ENCODE assay signal across 17 cellular contexts in genomic region chr11:131464024-131464423, GRCh38.
"Had no signal": no experiment of that assay in that cellular context is flagged by ENCODE, and none has a peak within 500 bp of the region (broad histone marks: within the 10 kb centered on the region; RNA-seq: fewer than 3 reads in every experiment).

No MANE protein-coding gene starts in this region.

- H3K27ac Mint-ChIP-seq: activated naive CD4-positive, alpha-beta T cell treated with anti-CD3 and anti-CD28 coated beads, Interleukin-2, amount 50 U/mL, for 24 hours; naive thymus-derived CD4-positive, alpha-beta T cell; progenitor cell of endocrine pancreas; T-helper 2 cell treated with Interferon-gamma antibody and Interleukin-4, amounts not matched to agents 5 μg/mL and 100 μg/mL, for 36 hours had no signal

- H3K36me3 Mint-ChIP-seq: activated naive CD4-positive, alpha-beta T cell treated with anti-CD3 and anti-CD28 coated beads, Interleukin-2, amount 50 U/mL, for 24 hours; naive thymus-derived CD4-positive, alpha-beta T cell had no signal

- H3K9me3 Mint-ChIP-seq: activated naive CD4-positive, alpha-beta T cell treated with anti-CD3 and anti-CD28 coated beads, Interleukin-2, amount 50 U/mL, for 24 hours; T-helper 2 cell treated with Interferon-gamma antibody and Interleukin-4, amounts not matched to agents 5 μg/mL and 100 μg/mL, for 36 hours had no signal

- H3K4me1 Mint-ChIP-seq: activated naive CD4-positive, alpha-beta T cell treated with anti-CD3 and anti-CD28 coated beads, Interleukin-2, amount 50 U/mL, for 24 hours had no signal

- H3K4me3 Mint-ChIP-seq: activated naive CD4-positive, alpha-beta T cell treated with anti-CD3 and anti-CD28 coated beads, Interleukin-2, amount 50 U/mL, for 24 hours; naive thymus-derived CD4-positive, alpha-beta T cell; T-helper 2 cell treated with Interferon-gamma antibody and Interleukin-4, amounts not matched to agents 5 μg/mL and 100 μg/mL, for 36 hours had no signal

- DNase-seq: activated CD4-positive, alpha-beta T cell treated with anti-CD3 and anti-CD28 coated beads for 1 hour; activated CD4-positive, alpha-beta T cell treated with anti-CD3 and anti-CD28 coated beads, Interleukin-2, amount 50 U/mL, for 1 hour; activated gamma-delta T cell treated with Interleukin-2 at 50 U/mL for 16 hours; activated T-cell treated with anti-CD3 and anti-CD28 coated beads, Interleukin-2, amount 50 U/mL, for 1 hour; brain microvascular endothelial cell; effector memory CD4-positive, alpha-beta T cell; gastrocnemius medialis; left cardiac atrium; naive thymus-derived CD4-positive, alpha-beta T cell; retina; stimulated activated CD4-positive, alpha-beta T cell treated with anti-CD3 and anti-CD28 coated beads, Interleukin-2, amount 100 ng/mL, for 48 hours; stimulated activated CD8-positive, alpha-beta memory T cell treated with anti-CD3 and anti-CD28 coated beads, Interleukin-4, amount 100 ng/mL, for 48 hours; stimulated activated naive CD4-positive, alpha-beta T cell; testis had no signal
